In the genomic region with DNA sequence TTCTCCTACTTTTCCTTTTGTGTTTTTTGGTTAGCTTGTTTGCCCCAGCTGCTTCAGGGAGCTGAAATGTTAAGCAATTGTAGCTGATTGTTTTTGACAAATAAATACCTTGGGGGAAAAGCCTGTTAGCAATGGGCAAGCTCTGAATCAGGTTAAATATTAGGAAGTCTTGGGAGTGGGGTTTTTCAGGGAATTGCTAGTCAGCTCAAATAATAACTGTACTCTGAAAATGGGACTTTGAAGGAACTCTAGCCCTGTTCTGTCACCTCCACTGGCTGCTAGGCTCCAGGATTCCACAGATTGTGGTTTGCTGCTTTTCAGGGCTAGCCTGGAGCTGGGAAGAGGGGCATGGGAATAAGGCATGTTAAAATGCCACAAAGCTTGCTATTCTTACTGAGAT, we compare ENCODE assay signal across 8 cellular contexts. TPM values are rescaled to one million over a fixed set of nuclear protein-coding genes. Genes with fewer than 3 reads are reported as not detected.
A peak's percentile ranks its signal among the peaks of the same experiment; 100 is the strongest.
DNase-seq lines count a peak whose midpoint lies in the region; ATAC-seq and TF ChIP-seq lines count a peak whose summit lies in the region.

No MANE protein-coding gene starts in this region.

- ATAC-seq in body of pancreas (no peak), HG02885 (IDR thresholded peaks at IDR 0.05; ENCODE audit: poor library complexity, unreplicated experiment) (no peak)

- H3K9ac ChIP-seq in HUES48 (ENCODE audit: low read depth, low read length): no peak overlapping the region

- peaks cover 0 to 2% of the 10 kb centered on the region in 2 donors for H3K36me3 Mint-ChIP-seq in CD14-positive monocyte

- H3K27ac ChIP-seq in HUES48 (ENCODE audit: low read depth, low read length): peak overlapping the region; percentile 36
- peak overlapping the region in 3 of 4 donors; percentile 61 to 83 (median 80) for H3K27ac ChIP-seq in body of pancreas

- DNase-seq in CD14-positive monocyte (ENCODE audit: low spot score) (no peak), body of pancreas (no peak), myocyte (ENCODE audit: low read depth) (peak; percentile 48), SHP77 (lab: John Stamatoyannopoulos, UW) (no peak), NOMO-1 treated with DMSO at 0.1 percent for 48 hours (lab: John Stamatoyannopoulos, UW; ENCODE audit: unreplicated experiment) (no peak)
- DNase-seq in activated CD4-positive, alpha-beta T cell treated with anti-CD3 and anti-CD28 coated beads, Interleukin-2, amount 50 U/mL, for 1 hour: no peak

- peaks cover 0 to 1% (median 0%) of the 10 kb centered on the region in 3 donors for H3K27me3 Mint-ChIP-seq in CD14-positive monocyte (ENCODE audit: low read depth in 3 of 3)

- no peaks in the 10 kb centered on the region for H3K36me3 ChIP-seq in HUES48 (ENCODE audit: control insufficient read depth, insufficient read depth, low read length)
- H3K36me3 ChIP-seq in body of pancreas (replicated peaks in 1 of 2; ENCODE audit: insufficient read depth in 1 of 2, low read depth in 2 of 2): no peaks in the 10 kb centered on the region

- H3K4me3 ChIP-seq in HUES48 (ENCODE audit: low read depth, low read length) (no peak overlapping the region), body of pancreas (no peak overlapping the region)

- no peaks in the 10 kb centered on the region for H3K9me3 ChIP-seq in HUES48 (ENCODE audit: control insufficient read depth, insufficient read depth, low read length)
- H3K9me3 ChIP-seq in body of pancreas: peaks cover 0 to 3% (median 0%) of the 10 kb centered on the region in 3 donors

- peaks cover 44% of the 10 kb centered on the region for H3K4me1 Mint-ChIP-seq in CD14-positive monocyte

- H3K27me3 ChIP-seq in HUES48 (ENCODE audit: control insufficient read depth, insufficient read depth, low read length) (no peaks in the 10 kb centered on the region), body of pancreas (no peaks in the 10 kb centered on the region)

- intact Hi-C loops in CD14-positive monocyte (cut with micrococcal nuclease) (no loop called here), body of pancreas (cut with DNase I) (no loop called here)

- no peaks in the 10 kb centered on the region for H3K9me3 Mint-ChIP-seq in CD14-positive monocyte

- no peak for TF ChIP-seq POLR2A in body of pancreas (IDR thresholded peaks at IDR 0.05)

- peak overlapping the region in 1 of 2 donors; percentile 69 for H3K4me3 Mint-ChIP-seq in CD14-positive monocyte

- H3K4me1 ChIP-seq in HUES48 (ENCODE audit: control insufficient read depth, insufficient read depth, low read length) (peaks cover 12% of the 10 kb centered on the region), body of pancreas (peaks cover 17% of the 10 kb centered on the region)

- peak overlapping the region; percentile 70 to 92 (median 81) for H3K27ac Mint-ChIP-seq in CD14-positive monocyte

- no peak for TF ChIP-seq CTCF in CD14-positive monocyte (IDR thresholded peaks at IDR 0.05)
- no peak for TF ChIP-seq CTCF in body of pancreas (IDR thresholded peaks at IDR 0.05)

RNA-seq across cellular contexts. Expression of a gene that starts 39.5 kb away (rescaled TPM):
- 10 to 100 TPM; 35.7 to 38.2 TPM for polyA plus RNA-seq in CD14-positive monocyte
- total RNA-seq in body of pancreas (10 to 100 TPM; 12.9 to 18.7 TPM), myocyte (65.4 and 68.1 TPM in 2 replicates)
- 29.7 TPM for polyA plus RNA-seq in myocyte (2012)

RNA-seq across cellular contexts. Expression of a gene that starts 39.9 kb away (rescaled TPM):
- polyA plus RNA-seq in CD14-positive monocyte: 10 to 100 TPM; 23.2 to 32.0 TPM
- total RNA-seq in body of pancreas (10 to 100 TPM in 1 of 2 donors, 1 to 10 TPM in 1; 7.9 to 17.1 TPM), myocyte (39.1 and 40.6 TPM in 2 replicates)
- 24.0 TPM for polyA plus RNA-seq in myocyte (2012)
